8 cellular contexts compared by ENCODE assay signal in the genomic region with DNA sequence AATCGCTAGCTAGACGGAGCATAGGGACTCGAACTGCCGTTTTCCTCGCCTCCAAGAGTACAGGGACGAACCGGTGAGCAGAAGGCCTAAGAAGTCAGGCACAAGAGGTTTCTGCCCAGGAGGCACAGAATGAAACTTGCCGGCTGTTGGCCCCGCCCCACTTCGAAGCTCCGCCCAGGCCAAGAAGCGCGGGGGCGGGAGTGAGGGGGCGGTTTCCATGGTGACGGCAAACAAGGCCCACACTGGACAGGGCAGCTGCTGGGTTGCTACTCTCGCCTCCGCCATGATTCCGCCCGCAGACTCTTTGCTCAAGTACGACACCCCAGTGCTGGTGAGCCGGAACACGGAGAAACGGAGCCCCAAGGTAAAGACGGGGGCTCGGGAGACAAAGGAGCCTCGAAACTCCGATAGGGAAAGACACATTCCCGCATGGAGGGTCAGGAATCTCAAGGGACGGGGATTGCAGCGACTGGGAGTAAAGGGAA. TPM values are rescaled to one million over a fixed set of nuclear protein-coding genes. Genes with fewer than 3 reads are reported as not detected.
A peak's percentile ranks its signal among the peaks of the same experiment; 100 is the strongest.
DNase-seq lines count a peak whose midpoint lies in the region; ATAC-seq, FAIRE-seq and TF ChIP-seq lines count a peak whose summit lies in the region.

DNALI1 (plus strand) TSS at position 229 of the 485 bp plus-strand sequence; CDS start at position 284, 55 bp downstream.

- peak within 1 kb of the TSS; percentile 42 for H3K9ac ChIP-seq in iPS-15b (ENCODE audit: low read depth, low read length)

- no peaks in the 10 kb centered on the region for H3K9me3 ChIP-seq in iPS-15b (ENCODE audit: control insufficient read depth, insufficient read depth, low read length)

- H3K4me3 ChIP-seq in bronchial epithelial cell (ENCODE audit: low read depth, low read length) (peak within 1 kb of the TSS; percentile 2), iPS-15b (ENCODE audit: low read depth, low read length) (peak within 1 kb of the TSS; percentile 62)

- peaks cover 7% of the 10 kb centered on the region for H3K36me3 Mint-ChIP-seq in MCF 10A (ENCODE audit: insufficient read depth, unreplicated experiment)
- H3K36me3 Mint-ChIP-seq in stimulated activated memory B cell treated with anti-CD40 and anti-IgM and Interleukin-4, amounts not matched to agents 10 μg/mL and 1 μg/mL and 100 μg/mL, for 72 hours = peaks cover 17% of the 10 kb centered on the region

- POLR2A ChIA-PET in MCF 10A (lab: Yijun Ruan, JAX) = no interaction called here

- no peaks in the 10 kb centered on the region for H3K27me3 ChIP-seq in bronchial epithelial cell (ENCODE audit: control insufficient read depth, insufficient read depth, low read length)
- no peaks in the 10 kb centered on the region for H3K27me3 ChIP-seq in iPS-15b (ENCODE audit: control insufficient read depth, insufficient read depth, low read length)

- peak; percentile 65 to 94 for DNase-seq in T47D (ENCODE audit: low read depth in 1 of 2, low spot score in 1 of 2)
- no peak for DNase-seq in MCF 10A (ENCODE audit: unreplicated experiment)
- DNase-seq in NCI-H82 (lab: John Stamatoyannopoulos, UW) = peak; percentile 65
- peak; percentile 63 for DNase-seq in bronchial epithelial cell (ENCODE audit: low read depth)
- DNase-seq in renal cortical epithelial cell (ENCODE audit: low read depth) = peak; percentile 81
- no peak for DNase-seq in NCI-H2171 treated with DMSO at 0.1 percent for 48 hours (lab: John Stamatoyannopoulos, UW)

- no peak for ATAC-seq in stimulated activated memory B cell treated with anti-CD40 and anti-IgM and Interleukin-4, amounts not matched to agents 10 μg/mL and 1 μg/mL and 100 μg/mL, for 72 hours

- intact Hi-C loops in MCF 10A (cut with micrococcal nuclease) = no loop called here

- no TSS peak for BruUV-seq in MCF 10A (replicated peaks; lab: Mats Ljungman, UMichigan)

- CTCF ChIA-PET in MCF 10A (lab: Yijun Ruan, JAX) = interaction anchor here (0.7 kb wide), 1 partner anchor 95 kb away, joined by 3 read pairs; no protein-coding TSS in a partner anchor

- H3K4me1 Mint-ChIP-seq in MCF 10A (ENCODE audit: insufficient read depth, unreplicated experiment) = peaks cover 8% of the 10 kb centered on the region
- H3K4me1 Mint-ChIP-seq in stimulated activated memory B cell treated with anti-CD40 and anti-IgM and Interleukin-4, amounts not matched to agents 10 μg/mL and 1 μg/mL and 100 μg/mL, for 72 hours = peaks cover 22% of the 10 kb centered on the region

- no peak within 1 kb of the TSS for H3K4me3 Mint-ChIP-seq in MCF 10A (ENCODE audit: unreplicated experiment)
- no peak within 1 kb of the TSS for H3K4me3 Mint-ChIP-seq in stimulated activated memory B cell treated with anti-CD40 and anti-IgM and Interleukin-4, amounts not matched to agents 10 μg/mL and 1 μg/mL and 100 μg/mL, for 72 hours

- H3K27me3 Mint-ChIP-seq in MCF 10A (ENCODE audit: insufficient read depth, unreplicated experiment) = no peaks in the 10 kb centered on the region
- no peaks in the 10 kb centered on the region for H3K27me3 Mint-ChIP-seq in stimulated activated memory B cell treated with anti-CD40 and anti-IgM and Interleukin-4, amounts not matched to agents 10 μg/mL and 1 μg/mL and 100 μg/mL, for 72 hours

- TF ChIP-seq CTCF in MCF 10A (IDR thresholded peaks at IDR 0.05; ENCODE audit: unreplicated experiment) (no peak), bronchial epithelial cell (IDR thresholded peaks at IDR 0.05; ENCODE audit: insufficient read depth, low read length, severe bottlenecking) (no peak)

- FAIRE-seq in bronchial epithelial cell (lab: Jason Lieb, UNC) = no peak

- H3K4me1 ChIP-seq in iPS-15b (ENCODE audit: control insufficient read depth, insufficient read depth, low read length) = peaks cover 6% of the 10 kb centered on the region

- H3K27ac Mint-ChIP-seq in MCF 10A (ENCODE audit: low read depth, unreplicated experiment) = no peak within 1 kb of the TSS
- H3K27ac Mint-ChIP-seq in stimulated activated memory B cell treated with anti-CD40 and anti-IgM and Interleukin-4, amounts not matched to agents 10 μg/mL and 1 μg/mL and 100 μg/mL, for 72 hours = no peak within 1 kb of the TSS

- in situ Hi-C loops in T47D (cut with HindIII; ENCODE audit: low pct_unique_long_range_greater_than_20kb, low sequenced_read_pairs) = no loop called here

- no peaks in the 10 kb centered on the region for H3K9me3 Mint-ChIP-seq in MCF 10A (ENCODE audit: unreplicated experiment)
- H3K9me3 Mint-ChIP-seq in stimulated activated memory B cell treated with anti-CD40 and anti-IgM and Interleukin-4, amounts not matched to agents 10 μg/mL and 1 μg/mL and 100 μg/mL, for 72 hours = no peaks in the 10 kb centered on the region

- peaks cover 3% of the 10 kb centered on the region for H3K36me3 ChIP-seq in bronchial epithelial cell (ENCODE audit: control insufficient read depth, insufficient read depth, low read length)
- H3K36me3 ChIP-seq in iPS-15b (ENCODE audit: control insufficient read depth, insufficient read depth, low read length) = no peaks in the 10 kb centered on the region

RNA-seq across cellular contexts. Expression of gene DNALI1, which starts in this region (rescaled TPM):
- total RNA-seq in MCF 10A (2022) = not detected in 2 replicates
- total RNA-seq in bronchial epithelial cell = under 0.01 and 0.26 TPM in 2 replicates
- total RNA-seq in renal cortical epithelial cell = 3.0 and 11.0 TPM in 2 replicates

Comparison
In these comparisons a context has a peak if more than half of its experiments do, and no peak if none do; other contexts are left out.
1. DNase-seq: peak in T47D (2 of 2), NCI-H82 (single experiment) and renal cortical epithelial cell (single experiment); none in MCF 10A (single experiment) and NCI-H2171 treated with DMSO at 0.1 percent for 48 hours (single experiment).
2. Peak in DNase-seq and H3K4me3 ChIP-seq in bronchial epithelial cell; RNA of the gene not detected or under 1 TPM.